22 cellular contexts compared by ENCODE assay signal in genomic region chr11:67492069-67492727, GRCh38. TPM values are rescaled to one million over a fixed set of nuclear protein-coding genes. Genes with fewer than 3 reads are reported as not detected.
DNase-seq lines count a peak whose midpoint lies in the region; ATAC-seq, FAIRE-seq and TF ChIP-seq lines count a peak whose summit lies in the region.
"Had no signal": no experiment of that assay in that cellular context is flagged by ENCODE, and none has a peak within 500 bp of the region (broad histone marks: within the 10 kb centered on the region; RNA-seq: fewer than 3 reads in every experiment).

No MANE protein-coding gene starts in this region.

- H3K9me3 ChIP-seq in SK-N-SH (no peaks in the 10 kb centered on the region), HepG2 (ENCODE audit: low read length) (no peaks in the 10 kb centered on the region), tibial nerve (no peaks in the 10 kb centered on the region), small intestine (ENCODE audit: control insufficient read depth, low read depth) (no peaks in the 10 kb centered on the region)
- H3K9me3 ChIP-seq: BLaER1 treated with 17β-estradiol and CSF1 and Interleukin-3, amounts not matched to agents 10 nM and 100 nM had no signal

- no peak for TF ChIP-seq EP300 in SK-N-SH (IDR thresholded peaks at IDR 0.05; ENCODE audit: borderline replicate concordance in 1 of 2, low read depth in 1 of 2, low read length in 1 of 2)
- TF ChIP-seq EP300 in HepG2 (IDR thresholded peaks at IDR 0.05; ENCODE audit: low read depth in 2 of 2, low read length in 2 of 2), result no peak
- TF ChIP-seq EP300 in HepG2 (CRISPR knock-in tag; IDR thresholded peaks at IDR 0.05; ENCODE audit: borderline replicate concordance), result no peak
- TF ChIP-seq EP300 in tibial nerve (IDR thresholded peaks at IDR 0.05), result peak in 1 of 2 donors; percentile 23

- H2AFZ ChIP-seq in SK-N-SH (ENCODE audit: low read depth) (no peak overlapping the region), HepG2 (ENCODE audit: low read length) (no peak overlapping the region)

- no peak overlapping the region for H3K9ac ChIP-seq in SK-N-SH
- no peak overlapping the region for H3K9ac ChIP-seq in HepG2 (ENCODE audit: insufficient read depth, low read depth, low read length)

- DNase-seq in SK-N-SH, result no peak
- DNase-seq in H7, result peak; percentile 36
- DNase-seq in HepG2 (ENCODE audit: low spot score), result no peak
- DNase-seq in tibial nerve (ENCODE audit: low spot score in 2 of 2), result no peak
- no peak for DNase-seq in small intestine
- no peak for DNase-seq in activated gamma-delta T cell treated with Interleukin-2 at 50 U/mL for 16 hours
- DNase-seq: DMS79; HCEC 1CT; IMR-90; MV-4-11; NCI-H1105 treated with DMSO at 0.1 percent for 48 hours; NCI-H2029 treated with DMSO at 0.1 percent for 48 hours; NCI-H226; NCI-H510A treated with DMSO at 0.1 percent for 48 hours; NCI-H748 treated with DMSO at 0.1 percent for 48 hours; NK-92 treated with Interleukin-12 subunit alpha and Interleukin-12 subunit beta, amount 100 ng/mL, for 24 hours; SIG-M5 had no signal

- BruUV-seq in HepG2 (replicated peaks; lab: Mats Ljungman, UMichigan), result no TSS peak

- H4K20me1 ChIP-seq in SK-N-SH (ENCODE audit: insufficient read depth) (no peaks in the 10 kb centered on the region), HepG2 (ENCODE audit: insufficient read depth, low read length) (no peaks in the 10 kb centered on the region)

- POLR2A ChIA-PET in SK-N-SH (lab: Yijun Ruan, JAX), result no interaction called here
- POLR2A ChIA-PET in HepG2 (lab: Yijun Ruan, JAX), result interaction anchor here (1.3 to 1.4 kb wide), 1 partner anchor 9 kb away, joined by 3 to 6 read pairs; the partner anchor contains the start of gene AIP

- H3K79me2 ChIP-seq in SK-N-SH (ENCODE audit: insufficient read depth), result no peaks in the 10 kb centered on the region
- no peaks in the 10 kb centered on the region for H3K79me2 ChIP-seq in HepG2 (ENCODE audit: insufficient read depth, low read length)

- H3K4me1 ChIP-seq in SK-N-SH (ENCODE audit: control insufficient read depth in 1 of 2, insufficient read depth in 2 of 2, low read depth in 1 of 2, low read length in 1 of 2) (no peaks in the 10 kb centered on the region), HepG2 (ENCODE audit: insufficient read depth, low read length) (no peaks in the 10 kb centered on the region), tibial nerve (peaks cover 0 to 8% (median 0%) of the 10 kb centered on the region in 4 donors), small intestine (ENCODE audit: control insufficient read depth in 2 of 2, insufficient read depth in 1 of 2, low read depth in 1 of 2, low read length in 1 of 2) (no peaks in the 10 kb centered on the region)

- H3K4me2 ChIP-seq in SK-N-SH (no peak overlapping the region), HepG2 (ENCODE audit: low read depth, low read length) (no peak overlapping the region)
- H3K4me2 ChIP-seq: BLaER1 treated with 17β-estradiol and CSF1 and Interleukin-3, amounts not matched to agents 10 nM and 100 nM had no signal

- H3K27ac ChIP-seq in SK-N-SH (ENCODE audit: low read depth in 2 of 2, low read length in 1 of 2) (no peak overlapping the region), HepG2 (ENCODE audit: extremely low read length, insufficient read depth, low read length) (no peak overlapping the region), tibial nerve (peak overlapping the region; percentile 50 to 83 (median 63)), small intestine (ENCODE audit: low read depth in 1 of 2, low read length in 1 of 2) (no peak overlapping the region)
- H3K27ac ChIP-seq: 22Rv1 had no signal

- H3K9me2 ChIP-seq in SK-N-SH, result no peaks in the 10 kb centered on the region

- no peak for TF ChIP-seq POLR2A in HepG2 (IDR thresholded peaks at IDR 0.05; ENCODE audit: insufficient read depth in 1 of 2, low read depth in 2 of 2, low read length in 2 of 2)
- no peak for TF ChIP-seq POLR2A in tibial nerve (IDR thresholded peaks at IDR 0.05)

- H3F3A ChIP-seq in SK-N-SH (replicated peaks; ENCODE audit: insufficient read depth), result peaks cover 6% of the 10 kb centered on the region

- H3K4me3 ChIP-seq in SK-N-SH (ENCODE audit: low read depth in 2 of 2, low read length in 1 of 2) (no peak overlapping the region), H7 (ENCODE audit: insufficient read depth, low read depth, low read length) (no peak overlapping the region), HepG2 (replicated peaks in 1 of 3; ENCODE audit: insufficient read depth in 1 of 3, low read depth in 2 of 3, low read length in 3 of 3) (no peak overlapping the region), tibial nerve (no peak overlapping the region), small intestine (ENCODE audit: low read depth in 1 of 2, low read length in 2 of 2) (no peak overlapping the region)
- H3K4me3 ChIP-seq: BLaER1 treated with 17β-estradiol and CSF1 and Interleukin-3, amounts not matched to agents 10 nM and 100 nM had no signal

- H3K36me3 ChIP-seq in SK-N-SH (replicated peaks in 1 of 2; ENCODE audit: control insufficient read depth in 1 of 2, insufficient read depth in 2 of 2, low read length in 1 of 2), result peaks cover 0 to 49% of the 10 kb centered on the region in 2 experiments
- H3K36me3 ChIP-seq in H7 (replicated peaks; ENCODE audit: control insufficient read depth, insufficient read depth, low read length), result peaks cover 2% of the 10 kb centered on the region
- H3K36me3 ChIP-seq in HepG2 (replicated peaks in 1 of 2; ENCODE audit: control insufficient read depth in 1 of 2, insufficient read depth in 2 of 2, low read length in 2 of 2), result peaks cover 3 to 21% of the 10 kb centered on the region in 2 experiments; a peak in 4 of 5 replicates
- H3K36me3 ChIP-seq in tibial nerve, result peaks cover 0 to 96% (median 25%) of the 10 kb centered on the region in 3 donors
- H3K36me3 ChIP-seq in small intestine (ENCODE audit: control insufficient read depth in 2 of 2, insufficient read depth in 2 of 2, low read length in 2 of 2), result peaks cover 3 to 36% of the 10 kb centered on the region in 2 donors

- FAIRE-seq in HepG2 (lab: Jason Lieb, UNC) (no peak), small intestine (lab: Jason Lieb, UNC) (no peak)

- CTCF ChIA-PET in SK-N-SH (lab: Yijun Ruan, JAX), result interaction anchor here (1.0 to 1.2 kb wide), 2 partner anchors 16 to 100 kb away, joined by 3 read pairs; partner anchors contain the start of genes CDK2AP2 and RAD9A
- CTCF ChIA-PET in HepG2 (lab: Yijun Ruan, JAX; ENCODE audit: low intra/inter-chr PET ratio, low total read pairs), result no interaction called here

- 0 out of 3 replicates have a peak, but pooled peaks have one; percentile 5 for ATAC-seq in SK-N-SH treated with all-trans-retinoic acid at 6 μM for 48 hours
- no peak for ATAC-seq in HepG2
- ATAC-seq in GM18907 (IDR thresholded peaks at IDR 0.05; ENCODE audit: unreplicated experiment), result no peak

- H3K27me3 ChIP-seq in SK-N-SH (ENCODE audit: insufficient read depth) (no peaks in the 10 kb centered on the region), H7 (ENCODE audit: control insufficient read depth, insufficient read depth, low read length) (no peaks in the 10 kb centered on the region), HepG2 (ENCODE audit: control insufficient read depth in 1 of 2, insufficient read depth in 2 of 2, low read length in 2 of 2) (no peaks in the 10 kb centered on the region), tibial nerve (no peaks in the 10 kb centered on the region), small intestine (ENCODE audit: control insufficient read depth in 2 of 2, insufficient read depth in 2 of 2, low read length in 2 of 2) (no peaks in the 10 kb centered on the region)
- H3K27me3 ChIP-seq: BLaER1 treated with 17β-estradiol and CSF1 and Interleukin-3, amounts not matched to agents 10 nM and 100 nM had no signal

- TF ChIP-seq CTCF in SK-N-SH (IDR thresholded peaks at IDR 0.05) (no peak), HepG2 (CRISPR knock-in tag; IDR thresholded peaks at IDR 0.05) (no peak), tibial nerve (IDR thresholded peaks at IDR 0.05) (no peak)

- in situ Hi-C loops in HepG2 (cut with HindIII; ENCODE audit: extremely low pct_ligation_motif_present, low pct_unique_long_range_greater_than_20kb), result no loop called here

- 100% methylated on average over 2 of the region's 19 CpGs for WGBS in SK-N-SH (ENCODE audit: low lambda C conversion rate)
- no CpG with 5 or more reads among the region's 19 CpGs for WGBS in HepG2 (ENCODE audit: low lambda C conversion rate)
- 65 to 71% methylated on average over 12 to 16 of the region's 19 CpGs for WGBS in tibial nerve, 2 donors
- 87 to 93% (median 91%) methylated on average over 17 to 19 of the region's 19 CpGs for WGBS in small intestine, 3 donors

- intact Hi-C loops in HepG2 (cut with micrococcal nuclease; ENCODE audit: unreplicated experiment), result no loop called here

- TF ChIP-seq RAD21 in SK-N-SH (IDR thresholded peaks at IDR 0.05; ENCODE audit: low read length) (no peak), HepG2 (CRISPR knock-in tag; IDR thresholded peaks at IDR 0.05) (no peak)

RNA-seq across cellular contexts. Expression of gene AIP, which starts 9.4 kb away (rescaled TPM):
- 192 and 207 TPM in 2 replicates for polyA plus RNA-seq in SK-N-SH (2012; rRNA removed)
- 112 and 149 TPM in 2 replicates for polyA plus RNA-seq in SK-N-SH (2012; cell fraction: cytosol; rRNA removed)
- 125 and 141 TPM in 2 replicates for polyA plus RNA-seq in SK-N-SH (2012; cell fraction: nucleus; rRNA removed)
- 40.8 and 51.2 TPM in 2 replicates for total RNA-seq in H7 (2014; rRNA removed; shearing (Covaris generic))
- total RNA-seq in HepG2 (2016; rRNA removed; fragmentation: Illumina TruSeq; extraction: Trizol), result 51.8 and 54.7 TPM in 2 replicates
- 29.3 and 29.9 TPM in 2 replicates for total RNA-seq in HepG2 (2016; cell fraction: cytosol; rRNA removed; fragmentation: Illumina TruSeq; extraction: Trizol; ENCODE audit: low read depth)
- total RNA-seq in HepG2 (2016; cell fraction: insoluble cytoplasmic fraction; rRNA removed; fragmentation: Illumina TruSeq; extraction: Trizol), result 49.6 and 51.5 TPM in 2 replicates
- 34.6 and 35.9 TPM in 2 replicates for total RNA-seq in HepG2 (2016; cell fraction: membrane; rRNA removed; fragmentation: Illumina TruSeq; extraction: Trizol)
- total RNA-seq in HepG2 (2016; cell fraction: nucleus; rRNA removed; fragmentation: Illumina TruSeq; extraction: Trizol), result 23.8 and 25.0 TPM in 2 replicates
- polyA plus RNA-seq in HepG2 (2011; rRNA removed), result 110 and 113 TPM in 2 replicates
- 108 and 172 TPM in 2 replicates for polyA plus RNA-seq in HepG2 (2011; cell fraction: cytosol; rRNA removed)
- polyA plus RNA-seq in HepG2 (2011; cell fraction: nucleus; rRNA removed), result 78.7 and 80.7 TPM in 2 replicates
- polyA plus RNA-seq in HepG2 (2012), result 58.6 and 77.3 TPM in 2 replicates
- 24.7 and 25.0 TPM in 2 replicates for polyA plus RNA-seq in HepG2 (2016; cell fraction: cytosol; fragmentation: Illumina TruSeq; extraction: Trizol; ENCODE audit: low read depth)
- polyA plus RNA-seq in HepG2 (2016; cell fraction: insoluble cytoplasmic fraction; fragmentation: Illumina TruSeq; extraction: Trizol; ENCODE audit: low read depth), result 54.4 and 55.2 TPM in 2 replicates
- 28.2 and 32.3 TPM in 2 replicates for polyA plus RNA-seq in HepG2 (2016; cell fraction: membrane; fragmentation: Illumina TruSeq; extraction: Trizol; ENCODE audit: low read depth)
- 38.0 and 39.2 TPM in 2 replicates for polyA plus RNA-seq in HepG2 (2016; cell fraction: nucleus; fragmentation: Illumina TruSeq; extraction: Trizol; ENCODE audit: insufficient read depth, low read depth)
- polyA minus RNA-seq in HepG2 (2011; rRNA and poly(A)+ RNA removed; ENCODE audit: low replicate concordance), result 79.5 and 121 TPM in 2 replicates
- 35.7 and 42.3 TPM in 2 replicates for polyA minus RNA-seq in HepG2 (2011; cell fraction: cytosol; rRNA and poly(A)+ RNA removed)
- 23.3 and 30.8 TPM in 2 replicates for polyA minus RNA-seq in HepG2 (2011; cell fraction: nucleus; rRNA and poly(A)+ RNA removed)
- 100 to 1,000 TPM in 2 of 4 donors, 10 to 100 TPM in 2; 88.2 to 117 (median 96.0) TPM for total RNA-seq in tibial nerve
- 100 to 1,000 TPM in 1 of 3 donors, 10 to 100 TPM in 2; 67.1 to 102 (median 92.1) TPM for polyA plus RNA-seq in small intestine

RNA-seq across cellular contexts. Expression of gene PITPNM1, which starts 13.0 kb away (rescaled TPM):
- polyA plus RNA-seq in SK-N-SH (2012; rRNA removed), result 24.2 and 24.4 TPM in 2 replicates
- 6.8 and 11.2 TPM in 2 replicates for polyA plus RNA-seq in SK-N-SH (2012; cell fraction: cytosol; rRNA removed)
- 85.1 and 94.3 TPM in 2 replicates for polyA plus RNA-seq in SK-N-SH (2012; cell fraction: nucleus; rRNA removed)
- 36.9 and 37.5 TPM in 2 replicates for total RNA-seq in H7 (2014; rRNA removed; shearing (Covaris generic))
- 7.7 and 8.5 TPM in 2 replicates for total RNA-seq in HepG2 (2016; rRNA removed; fragmentation: Illumina TruSeq; extraction: Trizol)
- total RNA-seq in HepG2 (2016; cell fraction: cytosol; rRNA removed; fragmentation: Illumina TruSeq; extraction: Trizol; ENCODE audit: low read depth), result 2.1 and 3.4 TPM in 2 replicates
- 6.0 and 8.5 TPM in 2 replicates for total RNA-seq in HepG2 (2016; cell fraction: insoluble cytoplasmic fraction; rRNA removed; fragmentation: Illumina TruSeq; extraction: Trizol)
- 8.3 and 9.9 TPM in 2 replicates for total RNA-seq in HepG2 (2016; cell fraction: membrane; rRNA removed; fragmentation: Illumina TruSeq; extraction: Trizol)
- total RNA-seq in HepG2 (2016; cell fraction: nucleus; rRNA removed; fragmentation: Illumina TruSeq; extraction: Trizol), result 7.3 and 8.9 TPM in 2 replicates
- 8.2 and 9.4 TPM in 2 replicates for polyA plus RNA-seq in HepG2 (2011; rRNA removed)
- polyA plus RNA-seq in HepG2 (2011; cell fraction: cytosol; rRNA removed), result 5.2 and 10.7 TPM in 2 replicates
- 38.2 and 58.0 TPM in 2 replicates for polyA plus RNA-seq in HepG2 (2011; cell fraction: nucleus; rRNA removed)
- polyA plus RNA-seq in HepG2 (2012), result 4.4 and 9.1 TPM in 2 replicates
- polyA plus RNA-seq in HepG2 (2016; cell fraction: cytosol; fragmentation: Illumina TruSeq; extraction: Trizol; ENCODE audit: low read depth), result 3.2 and 3.6 TPM in 2 replicates
- polyA plus RNA-seq in HepG2 (2016; cell fraction: insoluble cytoplasmic fraction; fragmentation: Illumina TruSeq; extraction: Trizol; ENCODE audit: low read depth), result 5.6 and 8.6 TPM in 2 replicates
- 7.7 and 8.1 TPM in 2 replicates for polyA plus RNA-seq in HepG2 (2016; cell fraction: membrane; fragmentation: Illumina TruSeq; extraction: Trizol; ENCODE audit: low read depth)
- polyA plus RNA-seq in HepG2 (2016; cell fraction: nucleus; fragmentation: Illumina TruSeq; extraction: Trizol; ENCODE audit: insufficient read depth, low read depth), result 19.9 and 22.6 TPM in 2 replicates
- 29.1 and 72.8 TPM in 2 replicates for polyA minus RNA-seq in HepG2 (2011; rRNA and poly(A)+ RNA removed; ENCODE audit: low replicate concordance)
- polyA minus RNA-seq in HepG2 (2011; cell fraction: cytosol; rRNA and poly(A)+ RNA removed), result 10.6 and 11.6 TPM in 2 replicates
- 6.8 and 9.1 TPM in 2 replicates for polyA minus RNA-seq in HepG2 (2011; cell fraction: nucleus; rRNA and poly(A)+ RNA removed)
- total RNA-seq in tibial nerve, result 10 to 100 TPM; 22.8 to 69.6 (median 38.6) TPM
- polyA plus RNA-seq in small intestine, result 10 to 100 TPM; 31.2 to 38.0 (median 33.8) TPM

RNA-seq across cellular contexts. Expression of gene CDK2AP2, which starts 15.8 kb away (rescaled TPM):
- 32.8 and 47.9 TPM in 2 replicates for polyA plus RNA-seq in SK-N-SH (2012; rRNA removed)
- 18.5 and 30.3 TPM in 2 replicates for polyA plus RNA-seq in SK-N-SH (2012; cell fraction: cytosol; rRNA removed)
- polyA plus RNA-seq in SK-N-SH (2012; cell fraction: nucleus; rRNA removed), result 61.4 and 65.8 TPM in 2 replicates
- 28.6 and 38.1 TPM in 2 replicates for total RNA-seq in H7 (2014; rRNA removed; shearing (Covaris generic))
- total RNA-seq in HepG2 (2016; rRNA removed; fragmentation: Illumina TruSeq; extraction: Trizol), result 19.7 and 23.2 TPM in 2 replicates
- total RNA-seq in HepG2 (2016; cell fraction: cytosol; rRNA removed; fragmentation: Illumina TruSeq; extraction: Trizol; ENCODE audit: low read depth), result 18.4 and 24.3 TPM in 2 replicates
- 14.9 and 23.0 TPM in 2 replicates for total RNA-seq in HepG2 (2016; cell fraction: insoluble cytoplasmic fraction; rRNA removed; fragmentation: Illumina TruSeq; extraction: Trizol)
- 24.4 and 32.7 TPM in 2 replicates for total RNA-seq in HepG2 (2016; cell fraction: membrane; rRNA removed; fragmentation: Illumina TruSeq; extraction: Trizol)
- total RNA-seq in HepG2 (2016; cell fraction: nucleus; rRNA removed; fragmentation: Illumina TruSeq; extraction: Trizol), result 16.1 and 17.6 TPM in 2 replicates
- polyA plus RNA-seq in HepG2 (2011; rRNA removed), result 15.0 and 15.2 TPM in 2 replicates
- polyA plus RNA-seq in HepG2 (2011; cell fraction: cytosol; rRNA removed), result 13.5 and 23.6 TPM in 2 replicates
- 32.3 and 35.7 TPM in 2 replicates for polyA plus RNA-seq in HepG2 (2011; cell fraction: nucleus; rRNA removed)
- polyA plus RNA-seq in HepG2 (2012), result 11.0 and 19.0 TPM in 2 replicates
- polyA plus RNA-seq in HepG2 (2016; cell fraction: cytosol; fragmentation: Illumina TruSeq; extraction: Trizol; ENCODE audit: low read depth), result 34.7 and 53.1 TPM in 2 replicates
- polyA plus RNA-seq in HepG2 (2016; cell fraction: insoluble cytoplasmic fraction; fragmentation: Illumina TruSeq; extraction: Trizol; ENCODE audit: low read depth), result 31.6 and 43.1 TPM in 2 replicates
- polyA plus RNA-seq in HepG2 (2016; cell fraction: membrane; fragmentation: Illumina TruSeq; extraction: Trizol; ENCODE audit: low read depth), result 52.5 and 57.8 TPM in 2 replicates
- 45.1 and 46.7 TPM in 2 replicates for polyA plus RNA-seq in HepG2 (2016; cell fraction: nucleus; fragmentation: Illumina TruSeq; extraction: Trizol; ENCODE audit: insufficient read depth, low read depth)
- 16.8 and 42.0 TPM in 2 replicates for polyA minus RNA-seq in HepG2 (2011; rRNA and poly(A)+ RNA removed; ENCODE audit: low replicate concordance)
- 13.8 and 17.6 TPM in 2 replicates for polyA minus RNA-seq in HepG2 (2011; cell fraction: cytosol; rRNA and poly(A)+ RNA removed)
- polyA minus RNA-seq in HepG2 (2011; cell fraction: nucleus; rRNA and poly(A)+ RNA removed), result 10.1 and 16.6 TPM in 2 replicates
- total RNA-seq in tibial nerve, result 10 to 100 TPM; 75.4 to 90.8 (median 80.6) TPM
- polyA plus RNA-seq in small intestine, result 100 to 1,000 TPM in 2 of 3 donors, 10 to 100 TPM in 1; 87.8 to 108 (median 107) TPM

RNA-seq across cellular contexts. Expression of gene TMEM134, which starts 23.1 kb away (rescaled TPM):
- polyA plus RNA-seq in SK-N-SH (2012; rRNA removed) (132 and 135 TPM in 2 replicates), HepG2 (2011; rRNA removed) (26.9 and 36.5 TPM in 2 replicates), small intestine (100 to 1,000 TPM in 1 of 3 donors, 10 to 100 TPM in 2; 70.7 to 119 (median 71.7) TPM)
- 90.4 and 111 TPM in 2 replicates for polyA plus RNA-seq in SK-N-SH (2012; cell fraction: cytosol; rRNA removed)
- 166 and 231 TPM in 2 replicates for polyA plus RNA-seq in SK-N-SH (2012; cell fraction: nucleus; rRNA removed)
- total RNA-seq in H7 (2014; rRNA removed; shearing (Covaris generic)), result 34.9 and 51.7 TPM in 2 replicates
- total RNA-seq in HepG2 (2016; rRNA removed; fragmentation: Illumina TruSeq; extraction: Trizol) (5.1 and 6.9 TPM in 2 replicates), tibial nerve (100 to 1,000 TPM in 2 of 4 donors, 10 to 100 TPM in 2; 49.2 to 184 (median 96.6) TPM)
- 19.7 and 21.6 TPM in 2 replicates for total RNA-seq in HepG2 (2016; cell fraction: cytosol; rRNA removed; fragmentation: Illumina TruSeq; extraction: Trizol; ENCODE audit: low read depth)
- total RNA-seq in HepG2 (2016; cell fraction: insoluble cytoplasmic fraction; rRNA removed; fragmentation: Illumina TruSeq; extraction: Trizol), result 3.5 and 6.0 TPM in 2 replicates
- 16.8 and 19.3 TPM in 2 replicates for total RNA-seq in HepG2 (2016; cell fraction: membrane; rRNA removed; fragmentation: Illumina TruSeq; extraction: Trizol)
- total RNA-seq in HepG2 (2016; cell fraction: nucleus; rRNA removed; fragmentation: Illumina TruSeq; extraction: Trizol), result 5.3 and 5.6 TPM in 2 replicates
- 56.6 and 72.3 TPM in 2 replicates for polyA plus RNA-seq in HepG2 (2011; cell fraction: cytosol; rRNA removed)
- 67.1 and 76.3 TPM in 2 replicates for polyA plus RNA-seq in HepG2 (2011; cell fraction: nucleus; rRNA removed)
- polyA plus RNA-seq in HepG2 (2012), result 21.5 and 23.1 TPM in 2 replicates
- 118 and 120 TPM in 2 replicates for polyA plus RNA-seq in HepG2 (2016; cell fraction: cytosol; fragmentation: Illumina TruSeq; extraction: Trizol; ENCODE audit: low read depth)
- polyA plus RNA-seq in HepG2 (2016; cell fraction: insoluble cytoplasmic fraction; fragmentation: Illumina TruSeq; extraction: Trizol; ENCODE audit: low read depth), result 17.4 and 19.8 TPM in 2 replicates
- 70.1 and 76.5 TPM in 2 replicates for polyA plus RNA-seq in HepG2 (2016; cell fraction: membrane; fragmentation: Illumina TruSeq; extraction: Trizol; ENCODE audit: low read depth)
- polyA plus RNA-seq in HepG2 (2016; cell fraction: nucleus; fragmentation: Illumina TruSeq; extraction: Trizol; ENCODE audit: insufficient read depth, low read depth), result 24.6 and 30.7 TPM in 2 replicates
- polyA minus RNA-seq in HepG2 (2011; rRNA and poly(A)+ RNA removed; ENCODE audit: low replicate concordance), result 6.6 and 13.2 TPM in 2 replicates
- polyA minus RNA-seq in HepG2 (2011; cell fraction: cytosol; rRNA and poly(A)+ RNA removed), result 5.4 and 6.5 TPM in 2 replicates
- polyA minus RNA-seq in HepG2 (2011; cell fraction: nucleus; rRNA and poly(A)+ RNA removed), result 7.3 and 8.6 TPM in 2 replicates

RNA-seq across cellular contexts. Expression of gene CABP2, which starts 31.0 kb away (rescaled TPM):
- polyA plus RNA-seq in SK-N-SH (2012; rRNA removed), result not detected in 2 replicates
- not detected in 2 replicates for polyA plus RNA-seq in SK-N-SH (2012; cell fraction: cytosol; rRNA removed)
- not detected in 2 replicates for polyA plus RNA-seq in SK-N-SH (2012; cell fraction: nucleus; rRNA removed)
- total RNA-seq in H7 (2014; rRNA removed; shearing (Covaris generic)), result not detected in 2 replicates
- not detected in 2 replicates for total RNA-seq in HepG2 (2016; rRNA removed; fragmentation: Illumina TruSeq; extraction: Trizol)
- not detected in 2 replicates for total RNA-seq in HepG2 (2016; cell fraction: cytosol; rRNA removed; fragmentation: Illumina TruSeq; extraction: Trizol; ENCODE audit: low read depth)
- not detected in 2 replicates for total RNA-seq in HepG2 (2016; cell fraction: insoluble cytoplasmic fraction; rRNA removed; fragmentation: Illumina TruSeq; extraction: Trizol)
- not detected in 2 replicates for total RNA-seq in HepG2 (2016; cell fraction: membrane; rRNA removed; fragmentation: Illumina TruSeq; extraction: Trizol)
- not detected in 2 replicates for total RNA-seq in HepG2 (2016; cell fraction: nucleus; rRNA removed; fragmentation: Illumina TruSeq; extraction: Trizol)
- not detected in 2 replicates for polyA plus RNA-seq in HepG2 (2011; rRNA removed)
- not detected in 2 replicates for polyA plus RNA-seq in HepG2 (2011; cell fraction: cytosol; rRNA removed)
- polyA plus RNA-seq in HepG2 (2011; cell fraction: nucleus; rRNA removed), result not detected in 2 replicates
- not detected in 2 replicates for polyA plus RNA-seq in HepG2 (2012)
- not detected in 2 replicates for polyA plus RNA-seq in HepG2 (2016; cell fraction: cytosol; fragmentation: Illumina TruSeq; extraction: Trizol; ENCODE audit: low read depth)
- not detected in 2 replicates for polyA plus RNA-seq in HepG2 (2016; cell fraction: insoluble cytoplasmic fraction; fragmentation: Illumina TruSeq; extraction: Trizol; ENCODE audit: low read depth)
- not detected in 2 replicates for polyA plus RNA-seq in HepG2 (2016; cell fraction: membrane; fragmentation: Illumina TruSeq; extraction: Trizol; ENCODE audit: low read depth)
- not detected in 2 replicates for polyA plus RNA-seq in HepG2 (2016; cell fraction: nucleus; fragmentation: Illumina TruSeq; extraction: Trizol; ENCODE audit: insufficient read depth, low read depth)
- polyA minus RNA-seq in HepG2 (2011; rRNA and poly(A)+ RNA removed; ENCODE audit: low replicate concordance), result not detected in 2 replicates
- polyA minus RNA-seq in HepG2 (2011; cell fraction: cytosol; rRNA and poly(A)+ RNA removed), result not detected in 2 replicates
- not detected in 2 replicates for polyA minus RNA-seq in HepG2 (2011; cell fraction: nucleus; rRNA and poly(A)+ RNA removed)
- not detected for total RNA-seq in tibial nerve
- not detected for polyA plus RNA-seq in small intestine
- total RNA-seq: IMR-90, M059J had no signal
- polyA plus RNA-seq: IMR-90 had no signal

Comparison
In these comparisons a context has a peak if more than half of its experiments do, and no peak if none do; other contexts are left out.
1. H3K27ac ChIP-seq: peak in tibial nerve (4 of 4); none in SK-N-SH (0 of 2), HepG2 (single experiment) and small intestine (0 of 2).